Comparison of ENCODE assay signal across 13 cellular contexts in genomic region chr9:128916745-128917144, GRCh38. TPM values are rescaled to one million over a fixed set of nuclear protein-coding genes. Genes with fewer than 3 reads are reported as not detected.
DNase-seq lines count a peak whose midpoint lies in the region; ATAC-seq and TF ChIP-seq lines count a peak whose summit lies in the region.
"Had no signal": no experiment of that assay in that cellular context is flagged by ENCODE, and none has a peak within 500 bp of the region (broad histone marks: within the 10 kb centered on the region; RNA-seq: fewer than 3 reads in every experiment).

No MANE protein-coding gene starts in this region.

- H3K23ac ChIP-seq in IMR-90 (ENCODE audit: low read depth, low read length): peak overlapping the region; percentile 44

- POLR2A ChIA-PET in IMR-90 (lab: Charles Lee; ENCODE audit: unreplicated experiment): no interaction called here

- no peaks in the 10 kb centered on the region for H4K20me1 ChIP-seq in IMR-90 (ENCODE audit: insufficient read depth, low read length)

- peak overlapping the region; percentile 31; the same call in 1 of the 2 replicates for H4K5ac ChIP-seq in IMR-90 (ENCODE audit: low read depth, low read length)

- ATAC-seq in IMR-90 (ENCODE audit: low read depth) (no peak), HG03354 (IDR thresholded peaks at IDR 0.05; ENCODE audit: poor library complexity, severe bottlenecking, unreplicated experiment) (no peak)
- ATAC-seq: CD8-positive, alpha-beta T cell had no signal

- no peak overlapping the region for H3K9ac ChIP-seq in IMR-90 (ENCODE audit: low read depth, low read length)

- H3K4me2 ChIP-seq in IMR-90 (ENCODE audit: low read depth, low read length): no peak overlapping the region

- TF ChIP-seq RAD21 in IMR-90 (IDR thresholded peaks at IDR 0.05; ENCODE audit: low read length): no peak

- peak overlapping the region; percentile 65 for H3K14ac ChIP-seq in IMR-90 (replicated peaks; ENCODE audit: low read depth, low read length)

- CTCF ChIA-PET in IMR-90 (lab: Yijun Ruan, JAX) (interaction anchor here (1.1 kb wide), 1 partner anchor 53 kb away, joined by 3 read pairs; no protein-coding TSS in a partner anchor), Calu3 (lab: Charles Lee) (no interaction called here)

- peak overlapping the region; percentile 28 for H2AFZ ChIP-seq in IMR-90 (replicated peaks; ENCODE audit: low read length, poor library complexity)

- no peaks in the 10 kb centered on the region for H3K27me3 ChIP-seq in IMR-90 (ENCODE audit: control insufficient read depth, insufficient read depth, low read length)

- H2BK20ac ChIP-seq in IMR-90 (ENCODE audit: low read depth, low read length): 0 out of 2 replicates have a peak overlapping the region, but pooled peaks have one; percentile 18

- peaks cover 44% of the 10 kb centered on the region for H3K9me1 ChIP-seq in IMR-90 (ENCODE audit: insufficient read depth, low read length)

- no peak for TF ChIP-seq POLR2A in IMR-90 (IDR thresholded peaks at IDR 0.05; ENCODE audit: low read depth, low read length)

- peaks cover 31% of the 10 kb centered on the region for H3K4me1 ChIP-seq in IMR-90 (ENCODE audit: control insufficient read depth, insufficient read depth, low read length)

- H3K27ac ChIP-seq in IMR-90 (ENCODE audit: insufficient read depth, low read length) (peak overlapping the region; percentile 59; the same call in 1 of the 2 replicates), caudate nucleus (ENCODE audit: low read depth, low read length) (peak overlapping the region; percentile 91), substantia nigra (ENCODE audit: low read depth, low read length, poor library complexity, severe bottlenecking) (peak overlapping the region; percentile 75)
- H3K27ac ChIP-seq: HL-60 had no signal

- H2BK120ac ChIP-seq in IMR-90 (ENCODE audit: low read depth, low read length): peak overlapping the region; percentile 45; the same call in 1 of the 2 replicates

- H3K18ac ChIP-seq in IMR-90 (ENCODE audit: low read depth, low read length): no peak overlapping the region

- H3K9me3 Mint-ChIP-seq in mesothelial cell of epicardium: no peaks in the 10 kb centered on the region
- H3K9me3 Mint-ChIP-seq in Calu3 (ENCODE audit: low read depth, unreplicated experiment): no peaks in the 10 kb centered on the region
- H3K9me3 Mint-ChIP-seq: CD8-positive, alpha-beta T cell had no signal

- dilution Hi-C loops in IMR-90 (cut with HindIII; ENCODE audit: low sequenced_read_pairs, unreplicated experiment): no loop called here

- intact Hi-C loops in IMR-90 (cut with micrococcal nuclease) (no loop called here), Calu3 (cut with micrococcal nuclease; ENCODE audit: unreplicated experiment) (no loop called here)

- H3K4me3 Mint-ChIP-seq in mesothelial cell of epicardium (no peak overlapping the region), Calu3 (ENCODE audit: low read depth, unreplicated experiment) (no peak overlapping the region)
- H3K4me3 Mint-ChIP-seq: activated naive CD8-positive, alpha-beta T cell; CD8-positive, alpha-beta T cell had no signal

- peaks cover 23% of the 10 kb centered on the region for H3K4me1 Mint-ChIP-seq in mesothelial cell of epicardium
- H3K4me1 Mint-ChIP-seq in Calu3 (ENCODE audit: low read depth, unreplicated experiment): peaks cover 17% of the 10 kb centered on the region

- H3K9me3 ChIP-seq in IMR-90 (ENCODE audit: control insufficient read depth, insufficient read depth, low read length): no peaks in the 10 kb centered on the region

- BruUV-seq in IMR-90 (replicated peaks; lab: Mats Ljungman, UMichigan) (no TSS peak), Calu3 (replicated peaks; lab: Mats Ljungman, UMichigan) (no TSS peak)

- WGBS in IMR-90 (ENCODE audit: extremely low coverage in 2 of 2, insufficient read length in 1 of 2), 2 experiments: 92% methylated on average over 5 of the region's 11 CpGs; no CpG with 5 or more reads in 1 of the 2 experiments

- H3K36me3 ChIP-seq in IMR-90 (ENCODE audit: control insufficient read depth, insufficient read depth, low read length): peaks cover 24% of the 10 kb centered on the region

- peak overlapping the region; percentile 63 for H3K27ac Mint-ChIP-seq in mesothelial cell of epicardium
- H3K27ac Mint-ChIP-seq in Calu3 (ENCODE audit: unreplicated experiment): no peak overlapping the region
- H3K27ac Mint-ChIP-seq: activated naive CD8-positive, alpha-beta T cell; CD8-positive, alpha-beta T cell had no signal

- peaks cover 34 to 80% of the 10 kb centered on the region in 2 experiments; a peak in 3 of 4 replicates for H3K79me1 ChIP-seq in IMR-90 (ENCODE audit: low read depth in 1 of 2, low read length in 2 of 2)

- in situ Hi-C loops in IMR-90 (cut with MboI; ENCODE audit: low sequenced_read_pairs): no loop called here

- H2AK5ac ChIP-seq in IMR-90 (ENCODE audit: low read depth, low read length): peak overlapping the region; percentile 92

- H3K4ac ChIP-seq in IMR-90 (ENCODE audit: low read depth, low read length): peak overlapping the region; percentile 80; the same call in 1 of the 2 replicates

- peak overlapping the region; percentile 38 to 88; a peak in 3 of 4 replicates for H4K8ac ChIP-seq in IMR-90 (ENCODE audit: low read depth in 2 of 2, low read length in 2 of 2)

- H2BK15ac ChIP-seq in IMR-90 (ENCODE audit: low read depth, low read length): peak overlapping the region; percentile 91; the same call in 1 of the 3 replicates

- H3K4me3 ChIP-seq in IMR-90 (ENCODE audit: insufficient read depth, low read depth, low read length): no peak overlapping the region

- peaks cover 10% of the 10 kb centered on the region for H3K36me3 Mint-ChIP-seq in mesothelial cell of epicardium
- peaks cover 22% of the 10 kb centered on the region for H3K36me3 Mint-ChIP-seq in Calu3 (ENCODE audit: insufficient read depth, unreplicated experiment)

- H2AK9ac ChIP-seq in IMR-90 (replicated peaks; ENCODE audit: low read depth, low read length, poor library complexity): peak overlapping the region; percentile 91

- no peak overlapping the region for H3K56ac ChIP-seq in IMR-90 (ENCODE audit: extremely low read depth, insufficient read depth, low read length)

- H3K27me3 Mint-ChIP-seq in mesothelial cell of epicardium (ENCODE audit: low read depth) (no peaks in the 10 kb centered on the region), Calu3 (ENCODE audit: unreplicated experiment) (no peaks in the 10 kb centered on the region)
- H3K27me3 Mint-ChIP-seq: activated naive CD8-positive, alpha-beta T cell had no signal

- no peak for DNase-seq in IMR-90
- DNase-seq in caudate nucleus (lab: John Stamatoyannopoulos, UW): no peak
- DNase-seq in mesothelial cell of epicardium (ENCODE audit: low spot score in 2 of 2, unreplicated experiment in 2 of 2): no peak
- DNase-seq in substantia nigra (lab: John Stamatoyannopoulos, UW): no peak
- DNase-seq in Calu3: no peak
- no peak for DNase-seq in GF-D8 (lab: John Stamatoyannopoulos, UW)
- DNase-seq in superior temporal gyrus (ENCODE audit: extremely low spot score): no peak
- DNase-seq: CD8-positive, alpha-beta T cell; glutamatergic neuron had no signal

- H4K91ac ChIP-seq in IMR-90 (ENCODE audit: insufficient read depth, low read depth, low read length): peak overlapping the region; percentile 82

- TF ChIP-seq CTCF in IMR-90 (conservative IDR thresholded peaks at IDR 0.05; ENCODE audit: low read depth, low read length) (no peak), mesothelial cell of epicardium (IDR thresholded peaks at IDR 0.05; ENCODE audit: unreplicated experiment) (no peak), Calu3 (IDR thresholded peaks at IDR 0.05; ENCODE audit: unreplicated experiment) (no peak)

- H2BK5ac ChIP-seq in IMR-90 (ENCODE audit: low read depth, low read length, poor library complexity, severe bottlenecking): peak overlapping the region; percentile 40

TF ChIP-seq in IMR-90, 13 proteins besides CTCF, POLR2A, EP300 and RAD21 (continues in another document):
- TF ChIP-seq CEBPB (IDR thresholded peaks at IDR 0.05; ENCODE audit: low read depth, low read length) (no peak), NFE2L2 (IDR thresholded peaks at IDR 0.05; ENCODE audit: low read depth, low read length) (no peak), CHD1 (IDR thresholded peaks at IDR 0.05; ENCODE audit: low read depth, low read length) (no peak), SMC3 (IDR thresholded peaks at IDR 0.05; ENCODE audit: low read depth, low read length) (no peak), MAZ (IDR thresholded peaks at IDR 0.05; ENCODE audit: borderline replicate concordance, low read depth, low read length) (no peak), MXI1 (IDR thresholded peaks at IDR 0.05; ENCODE audit: borderline replicate concordance, low read depth, low read length) (no peak)

RNA-seq across cellular contexts. Expression of gene PHYHD1, which starts 4.0 kb away (rescaled TPM):
- total RNA-seq in IMR-90 (2012; rRNA removed) (2.2 and 3.3 TPM in 2 replicates), mesothelial cell of epicardium (22.2 to 25.4 TPM (median 24.3 TPM) in 3 replicates), Calu3 (2022) (0.66 TPM in 1 of 2 replicates, not detected in the other)
- 8.4 and 10.0 TPM in 2 replicates for polyA plus RNA-seq in IMR-90 (2012; rRNA removed)
- polyA plus RNA-seq in IMR-90 (2012; cell fraction: cytosol; rRNA removed): 4.2 and 8.4 TPM in 2 replicates
- polyA plus RNA-seq in IMR-90 (2012; cell fraction: nucleus; rRNA removed; ENCODE audit: low replicate concordance): 18.1 and 18.9 TPM in 2 replicates
- total RNA-seq: M059J had no signal

RNA-seq across cellular contexts. Expression of gene DOLK, which starts 30.7 kb away (rescaled TPM):
- 26.4 and 30.8 TPM in 2 replicates for total RNA-seq in IMR-90 (2012; rRNA removed)
- 23.2 and 25.4 TPM in 2 replicates for polyA plus RNA-seq in IMR-90 (2012; rRNA removed)
- polyA plus RNA-seq in IMR-90 (2012; cell fraction: cytosol; rRNA removed): 17.5 and 30.4 TPM in 2 replicates
- 9.8 and 10.4 TPM in 2 replicates for polyA plus RNA-seq in IMR-90 (2012; cell fraction: nucleus; rRNA removed; ENCODE audit: low replicate concordance)
- total RNA-seq in mesothelial cell of epicardium: 16.7 to 17.0 TPM (median 16.9 TPM) in 3 replicates
- total RNA-seq in Calu3 (2022): 14.6 and 14.7 TPM in 2 replicates

RNA-seq across cellular contexts. Expression of gene NUP188, which starts 30.8 kb away (rescaled TPM):
- 52.5 and 59.1 TPM in 2 replicates for total RNA-seq in IMR-90 (2012; rRNA removed)
- 53.0 and 57.0 TPM in 2 replicates for polyA plus RNA-seq in IMR-90 (2012; rRNA removed)
- 30.5 and 31.3 TPM in 2 replicates for polyA plus RNA-seq in IMR-90 (2012; cell fraction: cytosol; rRNA removed)
- 48.5 and 87.0 TPM in 2 replicates for polyA plus RNA-seq in IMR-90 (2012; cell fraction: nucleus; rRNA removed; ENCODE audit: low replicate concordance)
- 49.5 to 56.6 TPM (median 51.7 TPM) in 3 replicates for total RNA-seq in mesothelial cell of epicardium
- 34.3 and 49.6 TPM in 2 replicates for total RNA-seq in Calu3 (2022)

RNA-seq across cellular contexts. Expression of gene LRRC8A, which starts 34.8 kb away (rescaled TPM):
- 42.8 and 45.8 TPM in 2 replicates for total RNA-seq in IMR-90 (2012; rRNA removed)
- polyA plus RNA-seq in IMR-90 (2012; rRNA removed): 60.9 and 71.7 TPM in 2 replicates
- 41.2 and 75.7 TPM in 2 replicates for polyA plus RNA-seq in IMR-90 (2012; cell fraction: cytosol; rRNA removed)
- polyA plus RNA-seq in IMR-90 (2012; cell fraction: nucleus; rRNA removed; ENCODE audit: low replicate concordance): 27.5 and 49.9 TPM in 2 replicates
- 33.9 to 35.9 TPM (median 34.6 TPM) in 3 replicates for total RNA-seq in mesothelial cell of epicardium
- 28.7 and 29.9 TPM in 2 replicates for total RNA-seq in Calu3 (2022)

RNA-seq across cellular contexts. Expression of gene KYAT1, which starts 35.0 kb away (rescaled TPM):
- 5.8 and 6.8 TPM in 2 replicates for total RNA-seq in IMR-90 (2012; rRNA removed)
- polyA plus RNA-seq in IMR-90 (2012; rRNA removed): 8.8 and 9.5 TPM in 2 replicates
- polyA plus RNA-seq in IMR-90 (2012; cell fraction: cytosol; rRNA removed): 6.3 and 7.8 TPM in 2 replicates
- 23.1 and 33.9 TPM in 2 replicates for polyA plus RNA-seq in IMR-90 (2012; cell fraction: nucleus; rRNA removed; ENCODE audit: low replicate concordance)
- 6.6 to 9.2 TPM (median 8.0 TPM) in 3 replicates for total RNA-seq in mesothelial cell of epicardium
- 3.7 and 4.1 TPM in 2 replicates for total RNA-seq in Calu3 (2022)
